9 cellular contexts compared by ENCODE assay signal in the genomic region with DNA sequence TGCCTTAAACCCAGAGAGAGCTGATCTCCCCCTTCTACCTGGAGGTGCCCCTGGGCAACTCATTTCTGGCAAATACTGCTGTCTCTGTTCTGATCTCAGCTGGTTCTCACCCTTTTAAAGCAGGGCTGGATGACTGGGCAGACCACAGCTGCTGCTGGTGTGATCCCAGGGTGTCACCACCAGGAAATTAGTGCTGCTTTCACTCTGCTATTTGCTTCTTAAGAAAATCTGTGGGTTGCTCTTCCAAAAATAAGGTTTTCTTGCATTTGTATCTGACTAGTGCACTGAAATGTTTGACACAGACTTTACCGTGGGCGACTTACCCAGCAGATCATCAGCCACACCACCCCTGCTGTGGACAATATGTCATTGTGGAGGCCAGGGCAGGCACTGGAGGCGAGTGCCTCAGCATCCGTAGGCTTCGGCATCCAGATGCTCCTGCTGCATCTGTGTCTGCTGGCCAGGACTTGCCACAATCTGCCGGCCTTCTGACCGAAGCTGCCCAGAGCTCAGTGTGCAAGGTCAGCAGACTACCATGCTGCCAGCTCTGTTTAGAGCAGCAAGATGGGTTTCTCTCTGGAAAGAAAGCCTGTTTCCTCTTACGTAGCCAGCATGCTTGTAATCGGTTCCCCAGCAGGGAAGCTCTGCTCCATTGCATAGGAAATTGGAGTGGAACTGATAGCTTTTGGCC. TPM values are rescaled to one million over a fixed set of nuclear protein-coding genes. Genes with fewer than 3 reads are reported as not detected.
DNase-seq lines count a peak whose midpoint lies in the region; ATAC-seq, FAIRE-seq and TF ChIP-seq lines count a peak whose summit lies in the region.
"Had no signal": no experiment of that assay in that cellular context is flagged by ENCODE, and none has a peak within 500 bp of the region (broad histone marks: within the 10 kb centered on the region; RNA-seq: fewer than 3 reads in every experiment).

No MANE protein-coding gene starts in this region.

- H3K4me3 ChIP-seq in heart right ventricle (peak overlapping the region in 7 of 10 donors; percentile 0 to 36 (median 19)), spleen (peak overlapping the region in 4 of 8 donors; percentile 2 to 37 (median 10))

- peak; percentile 75 for DNase-seq in activated CD8-positive, alpha-beta memory T cell treated with anti-CD3 and anti-CD28 coated beads, Interleukin-2, amount 50 U/mL, for 48 hours
- DNase-seq in heart right ventricle (peak; percentile 44 to 56), spleen (no peak), COLO668 (lab: John Stamatoyannopoulos, UW; ENCODE audit: unreplicated experiment) (no peak), GM12892 (ENCODE audit: insufficient read length) (no peak)

- FAIRE-seq in GM12892 (lab: Jason Lieb, UNC) = no peak
- FAIRE-seq: islet of Langerhans had no signal

- 9 to 10% methylated on average over 9 of the region's 9 CpGs for WGBS in heart right ventricle, 2 donors
- WGBS in spleen, 5 donors = 34 to 58% (median 51%) methylated on average over 9 of the region's 9 CpGs

- no peaks in the 10 kb centered on the region for H3K36me3 ChIP-seq in heart right ventricle
- H3K36me3 ChIP-seq in spleen = no peaks in the 10 kb centered on the region

- H3K27ac ChIP-seq in heart right ventricle = peak overlapping the region; percentile 36 to 91 (median 78)
- peak overlapping the region in 7 of 8 donors; percentile 37 to 80 (median 77) for H3K27ac ChIP-seq in spleen

- intact Hi-C loops in heart right ventricle (cut with DNase I) = loop anchor here in 1 of 10 donors (5.0 kb wide), 1 partner anchor 34 kb away; no protein-coding TSS in a partner anchor
- intact Hi-C loops in spleen (cut with DNase I; ENCODE audit: low total_unique reads) = no loop called here

- peak in 1 of 9 donors; percentile 9 for TF ChIP-seq CTCF in heart right ventricle (IDR thresholded peaks at IDR 0.05)
- TF ChIP-seq CTCF in spleen (IDR thresholded peaks at IDR 0.05 in 8 of 11, conservative IDR thresholded peaks at IDR 0.05 in 3 of 11) = peak in 2 of 11 experiments; percentile 20 to 21

- H3K4me1 ChIP-seq in heart right ventricle = peaks cover 35 to 94% (median 84%) of the 10 kb centered on the region in 9 donors
- peaks cover 9 to 98% (median 60%) of the 10 kb centered on the region in 6 donors for H3K4me1 ChIP-seq in spleen

- no peak for TF ChIP-seq POLR2A in spleen (IDR thresholded peaks at IDR 0.05)
- no peak for TF ChIP-seq POLR2A in GM12892 (IDR thresholded peaks at IDR 0.05; ENCODE audit: low read depth, low read length)

- H3K9me3 ChIP-seq in heart right ventricle (no peaks in the 10 kb centered on the region), spleen (no peaks in the 10 kb centered on the region)

- ATAC-seq in GM18867 (IDR thresholded peaks at IDR 0.05; ENCODE audit: unreplicated experiment) = peak; percentile 89
- peak; percentile 75 for ATAC-seq in HG02884 (IDR thresholded peaks at IDR 0.05; ENCODE audit: unreplicated experiment)
- peak; percentile 27 to 77 (median 62) for ATAC-seq in heart right ventricle
- no peak for ATAC-seq in GM19467 (IDR thresholded peaks at IDR 0.05; ENCODE audit: unreplicated experiment)

- no peaks in the 10 kb centered on the region for H3K27me3 ChIP-seq in heart right ventricle
- H3K27me3 ChIP-seq in spleen (replicated peaks in 1 of 7) = no peaks in the 10 kb centered on the region

RNA-seq across cellular contexts. Expression of a gene that starts 13.6 kb away (rescaled TPM):
- total RNA-seq in heart right ventricle (10 to 100 TPM; 31.7 to 45.8 (median 39.1) TPM), spleen (100 to 1,000 TPM in 1 of 7 donors, 10 to 100 TPM in 6; 33.6 to 148 (median 65.9) TPM)
- polyA plus RNA-seq in heart right ventricle (10 to 100 TPM in 1 of 2 donors, 1 to 10 TPM in 1; 7.5 to 17.8 TPM), spleen (1 to 10 TPM; 4.2 to 5.9 (median 4.2) TPM)
- polyA plus RNA-seq in GM12892 (2012; ENCODE audit: missing spikeins) = 25.5 TPM

Comparison
In these comparisons a context has a peak if more than half of its experiments do, and no peak if none do; other contexts are left out.
1. DNase-seq: peak in activated CD8-positive, alpha-beta memory T cell treated with anti-CD3 and anti-CD28 coated beads, Interleukin-2, amount 50 U/mL, for 48 hours (single experiment) and heart right ventricle (2 of 2); none in spleen (single experiment), COLO668 (single experiment) and GM12892 (single experiment).